13 cellular contexts compared by ENCODE assay signal in genomic region chr11:66010036-66010435, GRCh38. TPM values are rescaled to one million over a fixed set of nuclear protein-coding genes. Genes with fewer than 3 reads are reported as not detected.
A peak's percentile ranks its signal among the peaks of the same experiment; 100 is the strongest.
DNase-seq lines count a peak whose midpoint lies in the region; ATAC-seq and TF ChIP-seq lines count a peak whose summit lies in the region.
"Not testable (repeated sequence)": the region's sequence is repeated elsewhere in the genome, so short reads cannot be mapped to it uniquely, and the experiment has no call there.
"Had no signal": no experiment of that assay in that cellular context is flagged by ENCODE, and none has a peak within 500 bp of the region (broad histone marks: within the 10 kb centered on the region; RNA-seq: fewer than 3 reads in every experiment).

No MANE protein-coding gene starts in this region.

- BruUV-seq in Caco-2 (replicated peaks; lab: Mats Ljungman, UMichigan): not testable (repeated sequence)

- CTCF ChIA-PET in Caco-2 (lab: Charles Lee): interaction anchor here (0.6 to 0.8 kb wide), 2 partner anchors 12 to 89 kb away, joined by 3 to 4 read pairs; no protein-coding TSS in a partner anchor

- not testable (repeated sequence) for H3K27me3 ChIP-seq in Caco-2 (replicated peaks; ENCODE audit: control insufficient read depth, insufficient read depth, low read length); RWPE2 (ENCODE audit: insufficient read depth, poor library complexity, severe bottlenecking)
- peaks cover 36% of the 10 kb centered on the region for H3K27me3 ChIP-seq in neural progenitor cell

- H3K9me3 ChIP-seq in Caco-2; RWPE2 (ENCODE audit: severe bottlenecking); neural progenitor cell (ENCODE audit: low read depth): not testable (repeated sequence)

- not testable (repeated sequence) for ATAC-seq in RWPE2 (ENCODE audit: low read depth); central memory CD8-positive, alpha-beta T cell (replicated peaks; ENCODE audit: extremely low read depth, poor library complexity, severe bottlenecking); stimulated activated naive B cell treated with anti-CD40 and anti-IgM and Interleukin-4, amounts not matched to agents 10 μg/mL and 1 μg/mL and 100 μg/mL, for 72 hours (replicated peaks)

- H3K9ac ChIP-seq in neural progenitor cell: not testable (repeated sequence)

- not testable (repeated sequence) for H3K9me3 Mint-ChIP-seq in Caco-2 (ENCODE audit: unreplicated experiment); activated naive CD4-positive, alpha-beta T cell treated with anti-CD3 and anti-CD28 coated beads, Interleukin-2, amount 50 U/mL, for 24 hours; central memory CD8-positive, alpha-beta T cell; endothelial cell (ENCODE audit: unreplicated experiment); neural progenitor cell; stimulated activated naive B cell treated with anti-CD40 and anti-IgM and Interleukin-4, amounts not matched to agents 10 μg/mL and 1 μg/mL and 100 μg/mL, for 72 hours

- not testable (repeated sequence) for H3K36me3 ChIP-seq in Caco-2 (ENCODE audit: control insufficient read depth, insufficient read depth, low read length); RWPE2 (ENCODE audit: low read depth); neural progenitor cell

- H3K27me3 Mint-ChIP-seq in Caco-2 (ENCODE audit: insufficient read depth, unreplicated experiment); activated naive CD4-positive, alpha-beta T cell treated with anti-CD3 and anti-CD28 coated beads, Interleukin-2, amount 50 U/mL, for 24 hours; central memory CD8-positive, alpha-beta T cell: not testable (repeated sequence)
- H3K27me3 Mint-ChIP-seq in endothelial cell (ENCODE audit: unreplicated experiment) (peaks cover 13% of the 10 kb centered on the region), neural progenitor cell (ENCODE audit: insufficient read depth, low read depth) (peaks cover 18% of the 10 kb centered on the region)
- peaks cover 20 to 25% of the 10 kb centered on the region in 2 donors for H3K27me3 Mint-ChIP-seq in stimulated activated naive B cell treated with anti-CD40 and anti-IgM and Interleukin-4, amounts not matched to agents 10 μg/mL and 1 μg/mL and 100 μg/mL, for 72 hours

- peak overlapping the region; percentile 76 for H3K27ac Mint-ChIP-seq in Caco-2 (ENCODE audit: unreplicated experiment)
- H3K27ac Mint-ChIP-seq in activated naive CD4-positive, alpha-beta T cell treated with anti-CD3 and anti-CD28 coated beads, Interleukin-2, amount 50 U/mL, for 24 hours: not testable (repeated sequence)
- peak overlapping the region; percentile 62 for H3K27ac Mint-ChIP-seq in central memory CD8-positive, alpha-beta T cell (ENCODE audit: low read depth)
- peak overlapping the region; percentile 42 for H3K27ac Mint-ChIP-seq in endothelial cell (ENCODE audit: unreplicated experiment)
- H3K27ac Mint-ChIP-seq in neural progenitor cell: peak overlapping the region; percentile 16
- peak overlapping the region; percentile 37 for H3K27ac Mint-ChIP-seq in stimulated activated naive B cell treated with anti-CD40 and anti-IgM and Interleukin-4, amounts not matched to agents 10 μg/mL and 1 μg/mL and 100 μg/mL, for 72 hours

- TF ChIP-seq CTCF in Caco-2 (IDR thresholded peaks at IDR 0.05; ENCODE audit: insufficient read depth in 1 of 2, low read depth in 1 of 2, low read length in 1 of 2, severe bottlenecking in 1 of 2, unreplicated experiment in 1 of 2); RWPE2 (IDR thresholded peaks at IDR 0.05; ENCODE audit: poor library complexity, severe bottlenecking); endothelial cell (IDR thresholded peaks at IDR 0.05; ENCODE audit: unreplicated experiment); neural progenitor cell (IDR thresholded peaks at IDR 0.05): not testable (repeated sequence)

- not testable (repeated sequence) for H2AFZ ChIP-seq in neural progenitor cell (replicated peaks)

- not testable (repeated sequence) for H3K79me2 ChIP-seq in neural progenitor cell (ENCODE audit: low read depth)

- H3K4me1 ChIP-seq in Caco-2 (peaks cover 21% of the 10 kb centered on the region), RWPE2 (ENCODE audit: insufficient read depth, poor library complexity, severe bottlenecking) (peaks cover 32% of the 10 kb centered on the region)
- H3K4me1 ChIP-seq in neural progenitor cell: not testable (repeated sequence)

- DNase-seq in Caco-2; RWPE2 (ENCODE audit: low spot score); central memory CD8-positive, alpha-beta T cell (ENCODE audit: low spot score in 2 of 2); endothelial cell (ENCODE audit: low spot score); neural progenitor cell (ENCODE audit: low spot score); stimulated activated naive B cell treated with anti-CD40 and anti-IgM and Interleukin-4, amounts not matched to agents 10 μg/mL and 1 μg/mL and 100 μg/mL, for 72 hours: not testable (repeated sequence)

- not testable (repeated sequence) for H3K4me3 ChIP-seq in Caco-2 (ENCODE audit: low read depth, low read length); RWPE2 (ENCODE audit: severe bottlenecking); neural progenitor cell

- peaks cover 20% of the 10 kb centered on the region for H3K36me3 Mint-ChIP-seq in Caco-2 (ENCODE audit: insufficient read depth, unreplicated experiment)
- not testable (repeated sequence) for H3K36me3 Mint-ChIP-seq in activated naive CD4-positive, alpha-beta T cell treated with anti-CD3 and anti-CD28 coated beads, Interleukin-2, amount 50 U/mL, for 24 hours; central memory CD8-positive, alpha-beta T cell (ENCODE audit: insufficient read depth); endothelial cell (ENCODE audit: low read depth, unreplicated experiment); neural progenitor cell; stimulated activated naive B cell treated with anti-CD40 and anti-IgM and Interleukin-4, amounts not matched to agents 10 μg/mL and 1 μg/mL and 100 μg/mL, for 72 hours

- not testable (repeated sequence) for H3K4me1 Mint-ChIP-seq in Caco-2 (ENCODE audit: low read depth, unreplicated experiment); activated naive CD4-positive, alpha-beta T cell treated with anti-CD3 and anti-CD28 coated beads, Interleukin-2, amount 50 U/mL, for 24 hours; central memory CD8-positive, alpha-beta T cell; neural progenitor cell
- peaks cover 12% of the 10 kb centered on the region for H3K4me1 Mint-ChIP-seq in endothelial cell (ENCODE audit: unreplicated experiment)
- peaks cover 7 to 15% of the 10 kb centered on the region in 2 donors for H3K4me1 Mint-ChIP-seq in stimulated activated naive B cell treated with anti-CD40 and anti-IgM and Interleukin-4, amounts not matched to agents 10 μg/mL and 1 μg/mL and 100 μg/mL, for 72 hours

- not testable (repeated sequence) for H3K4me2 ChIP-seq in neural progenitor cell

- not testable (repeated sequence) for H4K20me1 ChIP-seq in neural progenitor cell (ENCODE audit: low read depth)

- POLR2A ChIA-PET in Caco-2 (lab: Charles Lee): not testable (repeated sequence)

- peaks cover 16% of the 10 kb centered on the region for H3F3A ChIP-seq in neural progenitor cell (ENCODE audit: low read depth)

- peak overlapping the region; percentile 75 for H3K27ac ChIP-seq in RWPE2 (ENCODE audit: poor library complexity, severe bottlenecking)
- not testable (repeated sequence) for H3K27ac ChIP-seq in neural progenitor cell

- intact Hi-C loops in Caco-2 (cut with micrococcal nuclease; ENCODE audit: unreplicated experiment): not testable (repeated sequence)

- not testable (repeated sequence) for H3K4me3 Mint-ChIP-seq in Caco-2 (ENCODE audit: unreplicated experiment); central memory CD8-positive, alpha-beta T cell; neural progenitor cell; stimulated activated naive B cell treated with anti-CD40 and anti-IgM and Interleukin-4, amounts not matched to agents 10 μg/mL and 1 μg/mL and 100 μg/mL, for 72 hours
- peak overlapping the region; percentile 47 for H3K4me3 Mint-ChIP-seq in activated naive CD4-positive, alpha-beta T cell treated with anti-CD3 and anti-CD28 coated beads, Interleukin-2, amount 50 U/mL, for 24 hours
- H3K4me3 Mint-ChIP-seq in endothelial cell (ENCODE audit: unreplicated experiment): peak overlapping the region; percentile 42

RNA-seq across cellular contexts. Expression of gene CST6, which starts 1.8 kb away (rescaled TPM):
- total RNA-seq in Caco-2 (2022) (not detected in 2 replicates), endothelial cell (ENCODE audit: unreplicated experiment) (not detected), neural progenitor cell (ENCODE audit: low replicate concordance) (0.50 TPM in 1 of 2 replicates, not detected in the other)
- total RNA-seq: CD4-positive, alpha-beta T cell; CD8-positive, alpha-beta T cell; Daoy; G401; GM12878 had no signal

RNA-seq across cellular contexts. Expression of gene BANF1, which starts 7.7 kb away (rescaled TPM):
- total RNA-seq in Caco-2 (2022) (295 and 300 TPM in 2 replicates), endothelial cell (ENCODE audit: unreplicated experiment) (163 TPM), neural progenitor cell (ENCODE audit: low replicate concordance) (39.8 and 80.9 TPM in 2 replicates)

RNA-seq across cellular contexts. Expression of gene EIF1AD, which starts 8.1 kb away (rescaled TPM):
- 51.2 and 55.3 TPM in 2 replicates for total RNA-seq in Caco-2 (2022)
- 34.9 TPM for total RNA-seq in endothelial cell (ENCODE audit: unreplicated experiment)
- total RNA-seq in neural progenitor cell (ENCODE audit: low replicate concordance): 22.2 and 26.3 TPM in 2 replicates

RNA-seq across cellular contexts. Expression of gene CATSPER1, which starts 16.2 kb away (rescaled TPM):
- total RNA-seq in Caco-2 (2022): not detected in 2 replicates
- not detected for total RNA-seq in endothelial cell (ENCODE audit: unreplicated experiment)
- not detected in 2 replicates for total RNA-seq in neural progenitor cell (ENCODE audit: low replicate concordance)
- total RNA-seq: A673; CD4-positive, alpha-beta T cell; CD8-positive, alpha-beta T cell; G401; GM12878 had no signal

RNA-seq across cellular contexts. Expression of gene GAL3ST3, which starts 38.9 kb away (rescaled TPM):
- total RNA-seq in Caco-2 (2022) (not detected in 2 replicates), endothelial cell (ENCODE audit: unreplicated experiment) (0.87 TPM), neural progenitor cell (ENCODE audit: low replicate concordance) (8.5 and 35.9 TPM in 2 replicates)
- total RNA-seq: CD4-positive, alpha-beta T cell; CD8-positive, alpha-beta T cell; Daoy; G401; GM12878 had no signal
